Comparison of ENCODE assay signal across 1 cellular context in the genomic region with DNA sequence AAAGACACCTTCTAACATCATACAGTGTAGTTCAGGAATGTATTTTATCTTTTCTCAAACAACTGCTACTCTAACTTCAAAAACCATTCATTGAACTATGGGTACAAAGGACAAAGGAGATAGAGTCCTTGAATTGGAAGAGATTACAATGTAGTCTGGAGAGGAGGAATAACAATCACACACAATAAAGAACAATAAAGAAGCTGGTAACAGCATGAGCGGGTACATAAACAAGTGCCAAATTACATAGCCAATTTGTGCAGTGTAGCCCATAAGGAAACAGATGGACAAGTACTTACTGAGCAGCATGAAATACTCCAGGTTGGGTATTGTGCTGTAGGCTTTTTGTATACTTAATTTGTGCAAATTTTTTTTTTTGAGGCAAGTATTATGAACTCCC.
TF ChIP-seq lines count a peak whose summit lies in the region.

No MANE protein-coding gene starts in this region.

TF ChIP-seq in GM23338, 12 proteins besides CTCF, POLR2A, EP300 and RAD21 (continued from another document):
- TF ChIP-seq, protein P1, sequence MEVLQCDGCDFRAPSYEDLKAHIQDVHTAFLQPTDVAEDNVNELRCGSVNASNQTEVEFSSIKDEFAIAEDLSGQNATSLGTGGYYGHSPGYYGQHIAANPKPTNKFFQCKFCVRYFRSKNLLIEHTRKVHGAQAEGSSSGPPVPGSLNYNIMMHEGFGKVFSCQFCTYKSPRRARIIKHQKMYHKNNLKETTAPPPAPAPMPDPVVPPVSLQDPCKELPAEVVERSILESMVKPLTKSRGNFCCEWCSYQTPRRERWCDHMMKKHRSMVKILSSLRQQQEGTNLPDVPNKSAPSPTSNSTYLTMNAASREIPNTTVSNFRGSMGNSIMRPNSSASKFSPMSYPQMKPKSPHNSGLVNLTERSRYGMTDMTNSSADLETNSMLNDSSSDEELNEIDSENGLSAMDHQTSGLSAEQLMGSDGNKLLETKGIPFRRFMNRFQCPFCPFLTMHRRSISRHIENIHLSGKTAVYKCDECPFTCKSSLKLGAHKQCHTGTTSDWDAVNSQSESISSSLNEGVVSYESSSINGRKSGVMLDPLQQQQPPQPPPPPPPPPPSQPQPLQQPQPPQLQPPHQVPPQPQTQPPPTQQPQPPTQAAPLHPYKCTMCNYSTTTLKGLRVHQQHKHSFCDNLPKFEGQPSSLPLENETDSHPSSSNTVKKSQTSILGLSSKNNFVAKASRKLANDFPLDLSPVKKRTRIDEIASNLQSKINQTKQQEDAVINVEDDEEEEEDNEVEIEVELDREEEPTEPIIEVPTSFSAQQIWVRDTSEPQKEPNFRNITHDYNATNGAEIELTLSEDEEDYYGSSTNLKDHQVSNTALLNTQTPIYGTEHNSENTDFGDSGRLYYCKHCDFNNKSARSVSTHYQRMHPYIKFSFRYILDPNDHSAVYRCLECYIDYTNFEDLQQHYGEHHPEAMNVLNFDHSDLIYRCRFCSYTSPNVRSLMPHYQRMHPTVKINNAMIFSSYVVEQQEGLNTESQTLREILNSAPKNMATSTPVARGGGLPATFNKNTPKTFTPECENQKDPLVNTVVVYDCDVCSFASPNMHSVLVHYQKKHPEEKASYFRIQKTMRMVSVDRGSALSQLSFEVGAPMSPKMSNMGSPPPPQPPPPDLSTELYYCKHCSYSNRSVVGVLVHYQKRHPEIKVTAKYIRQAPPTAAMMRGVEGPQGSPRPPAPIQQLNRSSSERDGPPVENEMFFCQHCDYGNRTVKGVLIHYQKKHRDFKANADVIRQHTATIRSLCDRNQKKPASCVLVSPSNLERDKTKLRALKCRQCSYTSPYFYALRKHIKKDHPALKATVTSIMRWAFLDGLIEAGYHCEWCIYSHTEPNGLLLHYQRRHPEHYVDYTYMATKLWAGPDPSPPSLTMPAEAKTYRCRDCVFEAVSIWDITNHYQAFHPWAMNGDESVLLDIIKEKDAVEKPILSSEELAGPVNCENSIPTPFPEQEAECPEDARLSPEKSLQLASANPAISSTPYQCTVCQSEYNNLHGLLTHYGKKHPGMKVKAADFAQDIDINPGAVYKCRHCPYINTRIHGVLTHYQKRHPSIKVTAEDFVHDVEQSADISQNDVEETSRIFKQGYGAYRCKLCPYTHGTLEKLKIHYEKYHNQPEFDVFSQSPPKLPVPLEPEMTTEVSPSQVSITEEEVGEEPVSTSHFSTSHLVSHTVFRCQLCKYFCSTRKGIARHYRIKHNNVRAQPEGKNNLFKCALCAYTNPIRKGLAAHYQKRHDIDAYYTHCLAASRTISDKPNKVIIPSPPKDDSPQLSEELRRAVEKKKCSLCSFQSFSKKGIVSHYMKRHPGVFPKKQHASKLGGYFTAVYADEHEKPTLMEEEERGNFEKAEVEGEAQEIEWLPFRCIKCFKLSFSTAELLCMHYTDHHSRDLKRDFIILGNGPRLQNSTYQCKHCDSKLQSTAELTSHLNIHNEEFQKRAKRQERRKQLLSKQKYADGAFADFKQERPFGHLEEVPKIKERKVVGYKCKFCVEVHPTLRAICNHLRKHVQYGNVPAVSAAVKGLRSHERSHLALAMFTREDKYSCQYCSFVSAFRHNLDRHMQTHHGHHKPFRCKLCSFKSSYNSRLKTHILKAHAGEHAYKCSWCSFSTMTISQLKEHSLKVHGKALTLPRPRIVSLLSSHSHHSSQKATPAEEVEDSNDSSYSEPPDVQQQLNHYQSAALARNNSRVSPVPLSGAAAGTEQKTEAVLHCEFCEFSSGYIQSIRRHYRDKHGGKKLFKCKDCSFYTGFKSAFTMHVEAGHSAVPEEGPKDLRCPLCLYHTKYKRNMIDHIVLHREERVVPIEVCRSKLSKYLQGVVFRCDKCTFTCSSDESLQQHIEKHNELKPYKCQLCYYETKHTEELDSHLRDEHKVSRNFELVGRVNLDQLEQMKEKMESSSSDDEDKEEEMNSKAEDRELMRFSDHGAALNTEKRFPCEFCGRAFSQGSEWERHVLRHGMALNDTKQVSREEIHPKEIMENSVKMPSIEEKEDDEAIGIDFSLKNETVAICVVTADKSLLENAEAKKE (CRISPR knock-in tag; IDR thresholded peaks at IDR 0.05) = no peak
- TF ChIP-seq STAT1 (IDR thresholded peaks at IDR 0.05; ENCODE audit: unreplicated experiment) (no peak), ZNF331 (CRISPR knock-in tag; IDR thresholded peaks at IDR 0.05; ENCODE audit: low read depth) (no peak), EZH2 (IDR thresholded peaks at IDR 0.05; ENCODE audit: low read depth, unreplicated experiment) (no peak)
- TF ChIP-seq, protein P2, sequence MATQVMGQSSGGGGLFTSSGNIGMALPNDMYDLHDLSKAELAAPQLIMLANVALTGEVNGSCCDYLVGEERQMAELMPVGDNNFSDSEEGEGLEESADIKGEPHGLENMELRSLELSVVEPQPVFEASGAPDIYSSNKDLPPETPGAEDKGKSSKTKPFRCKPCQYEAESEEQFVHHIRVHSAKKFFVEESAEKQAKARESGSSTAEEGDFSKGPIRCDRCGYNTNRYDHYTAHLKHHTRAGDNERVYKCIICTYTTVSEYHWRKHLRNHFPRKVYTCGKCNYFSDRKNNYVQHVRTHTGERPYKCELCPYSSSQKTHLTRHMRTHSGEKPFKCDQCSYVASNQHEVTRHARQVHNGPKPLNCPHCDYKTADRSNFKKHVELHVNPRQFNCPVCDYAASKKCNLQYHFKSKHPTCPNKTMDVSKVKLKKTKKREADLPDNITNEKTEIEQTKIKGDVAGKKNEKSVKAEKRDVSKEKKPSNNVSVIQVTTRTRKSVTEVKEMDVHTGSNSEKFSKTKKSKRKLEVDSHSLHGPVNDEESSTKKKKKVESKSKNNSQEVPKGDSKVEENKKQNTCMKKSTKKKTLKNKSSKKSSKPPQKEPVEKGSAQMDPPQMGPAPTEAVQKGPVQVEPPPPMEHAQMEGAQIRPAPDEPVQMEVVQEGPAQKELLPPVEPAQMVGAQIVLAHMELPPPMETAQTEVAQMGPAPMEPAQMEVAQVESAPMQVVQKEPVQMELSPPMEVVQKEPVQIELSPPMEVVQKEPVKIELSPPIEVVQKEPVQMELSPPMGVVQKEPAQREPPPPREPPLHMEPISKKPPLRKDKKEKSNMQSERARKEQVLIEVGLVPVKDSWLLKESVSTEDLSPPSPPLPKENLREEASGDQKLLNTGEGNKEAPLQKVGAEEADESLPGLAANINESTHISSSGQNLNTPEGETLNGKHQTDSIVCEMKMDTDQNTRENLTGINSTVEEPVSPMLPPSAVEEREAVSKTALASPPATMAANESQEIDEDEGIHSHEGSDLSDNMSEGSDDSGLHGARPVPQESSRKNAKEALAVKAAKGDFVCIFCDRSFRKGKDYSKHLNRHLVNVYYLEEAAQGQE (IDR thresholded peaks at IDR 0.05; ENCODE audit: unreplicated experiment) = no peak
